29 cellular contexts compared by ENCODE assay signal in genomic region chr10:5647507-5648240, GRCh38. TPM values are rescaled to one million over a fixed set of nuclear protein-coding genes. Genes with fewer than 3 reads are reported as not detected.
DNase-seq lines count a peak whose midpoint lies in the region; ATAC-seq, FAIRE-seq and TF ChIP-seq lines count a peak whose summit lies in the region.
"Had no signal": no experiment of that assay in that cellular context is flagged by ENCODE, and none has a peak within 500 bp of the region (broad histone marks: within the 10 kb centered on the region; RNA-seq: fewer than 3 reads in every experiment).

No MANE protein-coding gene starts in this region.

- no peak overlapping the region for H2BK120ac ChIP-seq in H1 (replicated peaks; ENCODE audit: low read depth, low read length)

- TF ChIP-seq CTCF in left ventricle myocardium inferior (IDR thresholded peaks at IDR 0.05; ENCODE audit: borderline replicate concordance) (no peak), right atrium auricular region (IDR thresholded peaks at IDR 0.05) (no peak), VCaP (conservative IDR thresholded peaks at IDR 0.05) (no peak), H1 (IDR thresholded peaks at IDR 0.05; ENCODE audit: control extremely low read depth in 1 of 3, insufficient read depth in 1 of 3, low read depth in 1 of 3, low read length in 3 of 3) (no peak)

- POLR2A ChIA-PET in H1 (lab: Charles Lee; ENCODE audit: partially characterized antibody), result no interaction called here

- no peak overlapping the region for H2AFZ ChIP-seq in H1 (ENCODE audit: low read length)

- H3K23ac ChIP-seq in H1 (ENCODE audit: insufficient read length), result no peak overlapping the region

- FAIRE-seq in H1 (lab: Jason Lieb, UNC), result no peak
- FAIRE-seq: keratinocyte had no signal

- CTCF ChIA-PET in H1 (lab: Charles Lee; ENCODE audit: partially characterized antibody), result interaction anchor here (1.0 kb wide), 1 partner anchor 17 kb away, joined by 7 read pairs; no protein-coding TSS in a partner anchor

- no peak overlapping the region for H2BK5ac ChIP-seq in H1 (ENCODE audit: low read depth, low read length)

- no peak overlapping the region for H3K4me2 ChIP-seq in H1 (ENCODE audit: insufficient read depth in 1 of 2, low read depth in 2 of 2, low read length in 2 of 2)
- H3K4me2 ChIP-seq: SK-N-SH had no signal

- peaks cover 24 to 30% of the 10 kb centered on the region in 2 donors for H3K36me3 Mint-ChIP-seq in stimulated activated naive B cell treated with anti-CD40 and anti-IgM and Interleukin-4, amounts not matched to agents 10 μg/mL and 1 μg/mL and 100 μg/mL, for 72 hours

- H3K9me3 ChIP-seq in left ventricle myocardium inferior (replicated peaks), result no peaks in the 10 kb centered on the region
- no peaks in the 10 kb centered on the region for H3K9me3 ChIP-seq in right atrium auricular region
- no peaks in the 10 kb centered on the region for H3K9me3 ChIP-seq in H1 (ENCODE audit: insufficient read depth in 2 of 2, low read depth in 1 of 2, low read length in 1 of 2)
- H3K9me3 ChIP-seq: heart right ventricle, neutrophil, SK-N-SH, testis had no signal

- H3K4me3 ChIP-seq in left ventricle myocardium inferior (no peak overlapping the region), right atrium auricular region (no peak overlapping the region), H1 (ENCODE audit: extremely low read depth in 1 of 4, insufficient read depth in 2 of 4, low read depth in 3 of 4, low read length in 4 of 4) (no peak overlapping the region)
- H3K4me3 ChIP-seq: heart right ventricle, testis had no signal

- H3K27ac Mint-ChIP-seq in stimulated activated naive B cell treated with anti-CD40 and anti-IgM and Interleukin-4, amounts not matched to agents 10 μg/mL and 1 μg/mL and 100 μg/mL, for 72 hours, result peak overlapping the region; percentile 42

- no peak overlapping the region for H2BK15ac ChIP-seq in H1 (ENCODE audit: low read length)

- H3K23me2 ChIP-seq in H1 (ENCODE audit: low read depth, low read length), result no peaks in the 10 kb centered on the region

- H3K4me3 Mint-ChIP-seq in stimulated activated naive B cell treated with anti-CD40 and anti-IgM and Interleukin-4, amounts not matched to agents 10 μg/mL and 1 μg/mL and 100 μg/mL, for 72 hours, result no peak overlapping the region

- no peak overlapping the region for H2BK20ac ChIP-seq in H1 (ENCODE audit: low read length)

- H3K9ac ChIP-seq in H1 (replicated peaks in 1 of 4; ENCODE audit: extremely low read depth in 1 of 4, low read depth in 3 of 4, low read length in 3 of 4), result no peak overlapping the region
- H3K9ac ChIP-seq: SK-N-SH had no signal

- no peaks in the 10 kb centered on the region for H3K27me3 Mint-ChIP-seq in stimulated activated naive B cell treated with anti-CD40 and anti-IgM and Interleukin-4, amounts not matched to agents 10 μg/mL and 1 μg/mL and 100 μg/mL, for 72 hours

- peaks cover 0 to 3% of the 10 kb centered on the region in 2 donors for H3K9me3 Mint-ChIP-seq in stimulated activated naive B cell treated with anti-CD40 and anti-IgM and Interleukin-4, amounts not matched to agents 10 μg/mL and 1 μg/mL and 100 μg/mL, for 72 hours

- H3K79me2 ChIP-seq in H1 (ENCODE audit: control insufficient read depth in 1 of 2, insufficient read depth in 2 of 2, low read length in 2 of 2), result no peaks in the 10 kb centered on the region

- TF ChIP-seq EP300 in H1 (IDR thresholded peaks at IDR 0.05; ENCODE audit: borderline replicate concordance in 1 of 2, low read depth in 2 of 2, low read length in 2 of 2), result no peak

- ATAC-seq in stimulated activated naive B cell treated with anti-CD40 and anti-IgM and Interleukin-4, amounts not matched to agents 10 μg/mL and 1 μg/mL and 100 μg/mL, for 72 hours (replicated peaks), result no peak
- no peak for ATAC-seq in GM21576 (IDR thresholded peaks at IDR 0.05; ENCODE audit: unreplicated experiment)
- ATAC-seq: heart right ventricle, PC-3 had no signal

- H2BK12ac ChIP-seq in H1 (ENCODE audit: low read depth, low read length), result no peak overlapping the region

- H4K8ac ChIP-seq in H1 (ENCODE audit: extremely low read depth, insufficient read depth, low read length), result no peak overlapping the region

- DNase-seq in left ventricle myocardium inferior (no peak), right atrium auricular region (ENCODE audit: low spot score) (no peak), H1 (ENCODE audit: low read depth in 1 of 2, low spot score in 2 of 2) (no peak), KG1 (lab: John Stamatoyannopoulos, UW) (no peak), MV-4-11 (lab: John Stamatoyannopoulos, UW) (no peak)
- DNase-seq in stimulated activated naive B cell treated with anti-CD40 and anti-IgM and Interleukin-4, amounts not matched to agents 10 μg/mL and 1 μg/mL and 100 μg/mL, for 72 hours, result no peak
- DNase-seq: activated CD4-positive, CD25-positive, alpha-beta regulatory T cell treated with anti-CD3 and anti-CD28 coated beads, Interleukin-2, amount 50 U/mL, for 72 hours; activated CD8-positive, alpha-beta memory T cell treated with anti-CD3 and anti-CD28 coated beads for 24 hours; activated naive CD4-positive, alpha-beta T cell; activated T-cell treated with anti-CD3 and anti-CD28 coated beads for 4 hours; amniotic stem cell; brain microvascular endothelial cell; DND-41; foreskin melanocyte; heart right ventricle; IMR-90; NCI-H1092; NCI-H187 treated with DMSO at 0.1 percent for 48 hours; NCI-H2171; NCI-H524; PC-3; SK-N-SH; stimulated activated naive CD4-positive, alpha-beta T cell; testis had no signal

- H3K27me3 ChIP-seq in left ventricle myocardium inferior (ENCODE audit: low read depth) (no peaks in the 10 kb centered on the region), right atrium auricular region (no peaks in the 10 kb centered on the region), H1 (replicated peaks in 1 of 4; ENCODE audit: control insufficient read depth in 3 of 4, extremely low read depth in 1 of 4, insufficient read depth in 3 of 4, low read length in 3 of 4) (no peaks in the 10 kb centered on the region)
- H3K27me3 ChIP-seq: brain microvascular endothelial cell, heart right ventricle, neutrophil, testis had no signal

- 95% methylated on average over 11 of the region's 11 CpGs; no CpG with 5 or more reads in 1 of the 2 experiments for WGBS in H1 (ENCODE audit: extremely low coverage in 1 of 2, insufficient coverage in 1 of 2, insufficient read length in 1 of 2, insufficient replicate concordance in 2 of 2, low coverage in 1 of 2, low lambda C conversion rate in 2 of 2, missing lambda C conversion rate in 1 of 2), 2 experiments

- H3K79me1 ChIP-seq in H1 (ENCODE audit: low read depth, low read length), result peaks cover 3% of the 10 kb centered on the region; the same call in 1 of the 2 replicates

- peak overlapping the region; percentile 85 for H3K27ac ChIP-seq in left ventricle myocardium inferior (replicated peaks)
- H3K27ac ChIP-seq in right atrium auricular region, result peak overlapping the region in 1 of 2 donors; percentile 71
- H3K27ac ChIP-seq in VCaP, result peak overlapping the region; percentile 90
- no peak overlapping the region for H3K27ac ChIP-seq in H1 (ENCODE audit: low read depth, low read length)
- H3K27ac ChIP-seq: brain microvascular endothelial cell, C4-2B, neutrophil had no signal

- no peak overlapping the region for H4K91ac ChIP-seq in H1 (replicated peaks; ENCODE audit: insufficient read length, low read length)

- no peak for TF ChIP-seq POLR2A in H1 (IDR thresholded peaks at IDR 0.05; ENCODE audit: control extremely low read depth in 1 of 2, low read depth in 2 of 2, low read length in 2 of 2)

- H3K4ac ChIP-seq in H1 (replicated peaks; ENCODE audit: insufficient read length, low read depth, low read length), result no peak overlapping the region

- no peak overlapping the region for H3K14ac ChIP-seq in H1 (ENCODE audit: insufficient read length)

- H3K36me3 ChIP-seq in left ventricle myocardium inferior (peaks cover 45% of the 10 kb centered on the region), right atrium auricular region (peaks cover 20% of the 10 kb centered on the region), H1 (ENCODE audit: control insufficient read depth in 2 of 4, insufficient read depth in 4 of 4, low read length in 3 of 4) (peaks cover 0 to 5% (median 1%) of the 10 kb centered on the region in 4 experiments; a peak in 2 of 8 replicates)
- H3K36me3 ChIP-seq: brain microvascular endothelial cell had no signal

- no peak overlapping the region for H2AK5ac ChIP-seq in H1 (ENCODE audit: low read depth, low read length)

- TF ChIP-seq RAD21 in H1 (IDR thresholded peaks at IDR 0.05 in 1 of 2, conservative IDR thresholded peaks at IDR 0.05 in 1 of 2; ENCODE audit: low read depth in 2 of 2, low read length in 2 of 2), result no peak

- no peak overlapping the region for H3K18ac ChIP-seq in H1 (ENCODE audit: extremely low read depth, low read length)

- H3K4me1 ChIP-seq in left ventricle myocardium inferior, result peaks cover 47% of the 10 kb centered on the region
- H3K4me1 ChIP-seq in right atrium auricular region, result peaks cover 0 to 41% of the 10 kb centered on the region in 2 donors
- no peaks in the 10 kb centered on the region; a peak in 2 of 7 replicates for H3K4me1 ChIP-seq in H1 (replicated peaks in 1 of 4; ENCODE audit: control insufficient read depth in 3 of 4, insufficient read depth in 4 of 4, low read length in 3 of 4)

- intact Hi-C loops in left ventricle myocardium inferior (cut with micrococcal nuclease), result no loop called here

- H3K56ac ChIP-seq in H1 (replicated peaks; ENCODE audit: insufficient read length, low read depth, low read length), result no peak overlapping the region

- H4K5ac ChIP-seq in H1 (ENCODE audit: insufficient read length, low read depth, low read length), result no peak overlapping the region

- H3K4me1 Mint-ChIP-seq in stimulated activated naive B cell treated with anti-CD40 and anti-IgM and Interleukin-4, amounts not matched to agents 10 μg/mL and 1 μg/mL and 100 μg/mL, for 72 hours, result peaks cover 16 to 25% of the 10 kb centered on the region in 2 donors

- H4K20me1 ChIP-seq in H1 (replicated peaks in 1 of 2; ENCODE audit: control insufficient read depth in 1 of 2, insufficient read depth in 2 of 2, low read length in 2 of 2), result peaks cover 0 to 2% of the 10 kb centered on the region in 2 experiments

RNA-seq across cellular contexts. Expression of gene ASB13, which starts 18.7 kb away (rescaled TPM):
- total RNA-seq in left ventricle myocardium inferior (15.6 TPM), right atrium auricular region (10 to 100 TPM; 10.5 to 14.3 TPM)
- 20.2 and 22.2 TPM in 2 replicates for total RNA-seq in H1 (2021; fragmentation: NEBNext Ultra II Directional; extraction: Animal tissue kit (Norgen Biotek cat#: 25700))
- 12.3 and 17.0 TPM in 2 replicates for polyA plus RNA-seq in H1 (2011; rRNA removed)
- polyA plus RNA-seq in H1 (2011; cell fraction: cytosol; rRNA removed), result 14.7 TPM
- 18.5 TPM for polyA plus RNA-seq in H1 (2011; cell fraction: nucleus; rRNA removed)
- 10.5 to 16.5 TPM (median 12.9 TPM) in 4 replicates for polyA plus RNA-seq in H1 (2012, experiment 1 of 2)
- polyA plus RNA-seq in H1 (2012, experiment 2 of 2), result 19.8 TPM
- polyA plus RNA-seq in H1 (2013, experiment 1 of 2), result 7.8 TPM
- 8.6 TPM for polyA plus RNA-seq in H1 (2013, experiment 2 of 2)
- 16.9 and 17.8 TPM in 2 replicates for polyA minus RNA-seq in H1 (2011; rRNA and poly(A)+ RNA removed)
- 18.7 TPM for polyA minus RNA-seq in H1 (2011; cell fraction: cytosol; rRNA and poly(A)+ RNA removed)
- 9.8 TPM for polyA minus RNA-seq in H1 (2011; cell fraction: nucleus; rRNA and poly(A)+ RNA removed)

RNA-seq across cellular contexts. Expression of gene TASOR2, which starts 37.0 kb away (rescaled TPM):
- total RNA-seq in left ventricle myocardium inferior, result 39.9 TPM
- total RNA-seq in right atrium auricular region, result 10 to 100 TPM; 41.7 to 47.3 TPM
- 73.8 and 74.9 TPM in 2 replicates for total RNA-seq in H1 (2021; fragmentation: NEBNext Ultra II Directional; extraction: Animal tissue kit (Norgen Biotek cat#: 25700))
- polyA plus RNA-seq in H1 (2011; rRNA removed), result 11.8 and 13.1 TPM in 2 replicates
- polyA plus RNA-seq in H1 (2011; cell fraction: cytosol; rRNA removed), result 17.9 TPM
- polyA plus RNA-seq in H1 (2011; cell fraction: nucleus; rRNA removed), result 24.2 TPM
- polyA plus RNA-seq in H1 (2012, experiment 1 of 2), result 15.3 to 31.3 TPM (median 22.3 TPM) in 4 replicates
- polyA plus RNA-seq in H1 (2012, experiment 2 of 2), result 1.3 TPM
- 23.7 TPM for polyA plus RNA-seq in H1 (2013, experiment 1 of 2)
- 25.2 TPM for polyA plus RNA-seq in H1 (2013, experiment 2 of 2)
- 60.4 and 78.6 TPM in 2 replicates for polyA minus RNA-seq in H1 (2011; rRNA and poly(A)+ RNA removed)
- polyA minus RNA-seq in H1 (2011; cell fraction: cytosol; rRNA and poly(A)+ RNA removed), result 43.1 TPM
- 78.6 TPM for polyA minus RNA-seq in H1 (2011; cell fraction: nucleus; rRNA and poly(A)+ RNA removed)
